In the genomic region with DNA sequence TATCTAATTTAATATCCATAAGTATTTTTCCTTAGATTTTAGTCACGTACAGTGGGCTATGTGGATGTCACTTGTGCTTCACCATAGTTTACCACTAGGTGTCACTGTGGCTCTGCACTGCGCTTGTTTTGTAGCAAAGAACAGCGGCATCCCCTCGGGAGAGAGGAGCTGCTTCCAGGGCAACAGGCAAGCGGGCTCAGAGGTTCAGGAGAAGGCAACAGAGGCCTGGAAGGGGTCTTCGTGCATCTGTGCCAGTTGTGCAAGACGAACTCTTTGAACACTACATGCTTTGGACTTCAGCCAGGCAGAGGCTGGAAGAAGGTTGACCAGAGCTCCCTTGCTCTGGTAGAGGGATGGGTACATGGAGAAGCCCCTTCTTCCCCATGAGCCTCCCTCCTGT, we compare ENCODE assay signal across 1 cellular context.
A peak's percentile ranks its signal among the peaks of the same experiment; 100 is the strongest.
TF ChIP-seq lines count a peak whose summit lies in the region.

No MANE protein-coding gene starts in this region.

TF ChIP-seq in HEK293, 187 proteins besides CTCF, POLR2A, EP300 and RAD21 (continued from another document and continues in another):
- TF ChIP-seq KLF10 (tag by site-specific recombination; IDR thresholded peaks at IDR 0.05) (no peak), ZNF354C (tag by site-specific recombination; IDR thresholded peaks at IDR 0.05; ENCODE audit: borderline replicate concordance, low read depth) (no peak), ZNF394 (tag by site-specific recombination; IDR thresholded peaks at IDR 0.05; ENCODE audit: borderline replicate concordance) (no peak), ZNF391 (tag by site-specific recombination; IDR thresholded peaks at IDR 0.05; ENCODE audit: borderline replicate concordance, low read depth) (no peak), ZNF341 (tag by site-specific recombination; IDR thresholded peaks at IDR 0.05; ENCODE audit: low read depth) (peak; percentile 30; the same call in 1 of the 2 replicates), ZNF266 (tag by site-specific recombination; IDR thresholded peaks at IDR 0.05; ENCODE audit: low read depth) (no peak), ZNF138 (tag by site-specific recombination; IDR thresholded peaks at IDR 0.05; ENCODE audit: borderline replicate concordance) (no peak), ZNF174 (tag by site-specific recombination; IDR thresholded peaks at IDR 0.05) (no peak), ZBTB8A (tag by site-specific recombination; IDR thresholded peaks at IDR 0.05) (peak; percentile 28; the same call in 1 of the 2 replicates), ZFP69B (tag by site-specific recombination; IDR thresholded peaks at IDR 0.05) (no peak), IKZF3 (tag by site-specific recombination; IDR thresholded peaks at IDR 0.05) (peak; percentile 73; the same call in 1 of the 2 replicates), ZNF596 (tag by site-specific recombination; IDR thresholded peaks at IDR 0.05) (no peak), GFI1B (tag by site-specific recombination; IDR thresholded peaks at IDR 0.05) (no peak), ZNF37A (tag by site-specific recombination; IDR thresholded peaks at IDR 0.05) (no peak), SCRT2 (tag by site-specific recombination; IDR thresholded peaks at IDR 0.05) (peak; percentile 92), GLI4 (tag by site-specific recombination; IDR thresholded peaks at IDR 0.05) (no peak), ZNF658 (tag by site-specific recombination; IDR thresholded peaks at IDR 0.05) (no peak), ZNF654 (tag by site-specific recombination; IDR thresholded peaks at IDR 0.05; ENCODE audit: low read depth) (peak; percentile 96), ZNF624 (tag by site-specific recombination; IDR thresholded peaks at IDR 0.05) (no peak), ZNF660 (tag by site-specific recombination; IDR thresholded peaks at IDR 0.05) (peak; percentile 82), YY1 (tag by site-specific recombination; IDR thresholded peaks at IDR 0.05) (no peak), REPIN1 (tag by site-specific recombination; IDR thresholded peaks at IDR 0.05; ENCODE audit: low read depth) (no peak), ZNF398 (tag by site-specific recombination; IDR thresholded peaks at IDR 0.05) (no peak), ZNF157 (tag by site-specific recombination; IDR thresholded peaks at IDR 0.05) (no peak), ZNF248 (tag by site-specific recombination; IDR thresholded peaks at IDR 0.05) (no peak), ZNF701 (tag by site-specific recombination; IDR thresholded peaks at IDR 0.05) (no peak), ZSCAN5A (tag by site-specific recombination; IDR thresholded peaks at IDR 0.05) (no peak), ZNF362 (tag by site-specific recombination; IDR thresholded peaks at IDR 0.05) (no peak), PATZ1 (tag by site-specific recombination; IDR thresholded peaks at IDR 0.05) (no peak), HOXA7 (CRISPR knock-in tag; IDR thresholded peaks at IDR 0.05; ENCODE audit: borderline replicate concordance) (no peak), ZNF777 (tag by site-specific recombination; IDR thresholded peaks at IDR 0.05; ENCODE audit: borderline replicate concordance) (no peak), ZNF140 (tag by site-specific recombination; IDR thresholded peaks at IDR 0.05) (no peak), ZNF23 (tag by site-specific recombination; IDR thresholded peaks at IDR 0.05; ENCODE audit: borderline replicate concordance) (no peak), ZNF501 (tag by site-specific recombination; IDR thresholded peaks at IDR 0.05) (no peak), ZNF292 (tag by site-specific recombination; IDR thresholded peaks at IDR 0.05; ENCODE audit: borderline replicate concordance, low read depth) (no peak), FEZF1 (tag by site-specific recombination; IDR thresholded peaks at IDR 0.05) (no peak), ZNF302 (tag by site-specific recombination; IDR thresholded peaks at IDR 0.05; ENCODE audit: low read depth) (no peak), ZNF19 (tag by site-specific recombination; IDR thresholded peaks at IDR 0.05; ENCODE audit: low read depth) (no peak), SETDB1 (IDR thresholded peaks at IDR 0.05; ENCODE audit: insufficient read length, low read length) (no peak)
- TF ChIP-seq, protein P1, sequence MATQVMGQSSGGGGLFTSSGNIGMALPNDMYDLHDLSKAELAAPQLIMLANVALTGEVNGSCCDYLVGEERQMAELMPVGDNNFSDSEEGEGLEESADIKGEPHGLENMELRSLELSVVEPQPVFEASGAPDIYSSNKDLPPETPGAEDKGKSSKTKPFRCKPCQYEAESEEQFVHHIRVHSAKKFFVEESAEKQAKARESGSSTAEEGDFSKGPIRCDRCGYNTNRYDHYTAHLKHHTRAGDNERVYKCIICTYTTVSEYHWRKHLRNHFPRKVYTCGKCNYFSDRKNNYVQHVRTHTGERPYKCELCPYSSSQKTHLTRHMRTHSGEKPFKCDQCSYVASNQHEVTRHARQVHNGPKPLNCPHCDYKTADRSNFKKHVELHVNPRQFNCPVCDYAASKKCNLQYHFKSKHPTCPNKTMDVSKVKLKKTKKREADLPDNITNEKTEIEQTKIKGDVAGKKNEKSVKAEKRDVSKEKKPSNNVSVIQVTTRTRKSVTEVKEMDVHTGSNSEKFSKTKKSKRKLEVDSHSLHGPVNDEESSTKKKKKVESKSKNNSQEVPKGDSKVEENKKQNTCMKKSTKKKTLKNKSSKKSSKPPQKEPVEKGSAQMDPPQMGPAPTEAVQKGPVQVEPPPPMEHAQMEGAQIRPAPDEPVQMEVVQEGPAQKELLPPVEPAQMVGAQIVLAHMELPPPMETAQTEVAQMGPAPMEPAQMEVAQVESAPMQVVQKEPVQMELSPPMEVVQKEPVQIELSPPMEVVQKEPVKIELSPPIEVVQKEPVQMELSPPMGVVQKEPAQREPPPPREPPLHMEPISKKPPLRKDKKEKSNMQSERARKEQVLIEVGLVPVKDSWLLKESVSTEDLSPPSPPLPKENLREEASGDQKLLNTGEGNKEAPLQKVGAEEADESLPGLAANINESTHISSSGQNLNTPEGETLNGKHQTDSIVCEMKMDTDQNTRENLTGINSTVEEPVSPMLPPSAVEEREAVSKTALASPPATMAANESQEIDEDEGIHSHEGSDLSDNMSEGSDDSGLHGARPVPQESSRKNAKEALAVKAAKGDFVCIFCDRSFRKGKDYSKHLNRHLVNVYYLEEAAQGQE (tag by site-specific recombination; IDR thresholded peaks at IDR 0.05) = no peak
- TF ChIP-seq, protein P2, sequence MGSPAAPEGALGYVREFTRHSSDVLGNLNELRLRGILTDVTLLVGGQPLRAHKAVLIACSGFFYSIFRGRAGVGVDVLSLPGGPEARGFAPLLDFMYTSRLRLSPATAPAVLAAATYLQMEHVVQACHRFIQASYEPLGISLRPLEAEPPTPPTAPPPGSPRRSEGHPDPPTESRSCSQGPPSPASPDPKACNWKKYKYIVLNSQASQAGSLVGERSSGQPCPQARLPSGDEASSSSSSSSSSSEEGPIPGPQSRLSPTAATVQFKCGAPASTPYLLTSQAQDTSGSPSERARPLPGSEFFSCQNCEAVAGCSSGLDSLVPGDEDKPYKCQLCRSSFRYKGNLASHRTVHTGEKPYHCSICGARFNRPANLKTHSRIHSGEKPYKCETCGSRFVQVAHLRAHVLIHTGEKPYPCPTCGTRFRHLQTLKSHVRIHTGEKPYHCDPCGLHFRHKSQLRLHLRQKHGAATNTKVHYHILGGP (tag by site-specific recombination; IDR thresholded peaks at IDR 0.05) = no peak
- TF ChIP-seq, protein P3, sequence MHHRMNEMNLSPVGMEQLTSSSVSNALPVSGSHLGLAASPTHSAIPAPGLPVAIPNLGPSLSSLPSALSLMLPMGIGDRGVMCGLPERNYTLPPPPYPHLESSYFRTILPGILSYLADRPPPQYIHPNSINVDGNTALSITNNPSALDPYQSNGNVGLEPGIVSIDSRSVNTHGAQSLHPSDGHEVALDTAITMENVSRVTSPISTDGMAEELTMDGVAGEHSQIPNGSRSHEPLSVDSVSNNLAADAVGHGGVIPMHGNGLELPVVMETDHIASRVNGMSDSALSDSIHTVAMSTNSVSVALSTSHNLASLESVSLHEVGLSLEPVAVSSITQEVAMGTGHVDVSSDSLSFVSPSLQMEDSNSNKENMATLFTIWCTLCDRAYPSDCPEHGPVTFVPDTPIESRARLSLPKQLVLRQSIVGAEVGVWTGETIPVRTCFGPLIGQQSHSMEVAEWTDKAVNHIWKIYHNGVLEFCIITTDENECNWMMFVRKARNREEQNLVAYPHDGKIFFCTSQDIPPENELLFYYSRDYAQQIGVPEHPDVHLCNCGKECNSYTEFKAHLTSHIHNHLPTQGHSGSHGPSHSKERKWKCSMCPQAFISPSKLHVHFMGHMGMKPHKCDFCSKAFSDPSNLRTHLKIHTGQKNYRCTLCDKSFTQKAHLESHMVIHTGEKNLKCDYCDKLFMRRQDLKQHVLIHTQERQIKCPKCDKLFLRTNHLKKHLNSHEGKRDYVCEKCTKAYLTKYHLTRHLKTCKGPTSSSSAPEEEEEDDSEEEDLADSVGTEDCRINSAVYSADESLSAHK (tag by site-specific recombination; IDR thresholded peaks at IDR 0.05) = no peak
- TF ChIP-seq, protein P4, sequence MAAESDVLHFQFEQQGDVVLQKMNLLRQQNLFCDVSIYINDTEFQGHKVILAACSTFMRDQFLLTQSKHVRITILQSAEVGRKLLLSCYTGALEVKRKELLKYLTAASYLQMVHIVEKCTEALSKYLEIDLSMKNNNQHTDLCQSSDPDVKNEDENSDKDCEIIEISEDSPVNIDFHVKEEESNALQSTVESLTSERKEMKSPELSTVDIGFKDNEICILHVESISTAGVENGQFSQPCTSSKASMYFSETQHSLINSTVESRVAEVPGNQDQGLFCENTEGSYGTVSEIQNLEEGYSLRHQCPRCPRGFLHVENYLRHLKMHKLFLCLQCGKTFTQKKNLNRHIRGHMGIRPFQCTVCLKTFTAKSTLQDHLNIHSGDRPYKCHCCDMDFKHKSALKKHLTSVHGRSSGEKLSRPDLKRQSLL (tag by site-specific recombination; IDR thresholded peaks at IDR 0.05) = no peak
- TF ChIP-seq, protein P5, sequence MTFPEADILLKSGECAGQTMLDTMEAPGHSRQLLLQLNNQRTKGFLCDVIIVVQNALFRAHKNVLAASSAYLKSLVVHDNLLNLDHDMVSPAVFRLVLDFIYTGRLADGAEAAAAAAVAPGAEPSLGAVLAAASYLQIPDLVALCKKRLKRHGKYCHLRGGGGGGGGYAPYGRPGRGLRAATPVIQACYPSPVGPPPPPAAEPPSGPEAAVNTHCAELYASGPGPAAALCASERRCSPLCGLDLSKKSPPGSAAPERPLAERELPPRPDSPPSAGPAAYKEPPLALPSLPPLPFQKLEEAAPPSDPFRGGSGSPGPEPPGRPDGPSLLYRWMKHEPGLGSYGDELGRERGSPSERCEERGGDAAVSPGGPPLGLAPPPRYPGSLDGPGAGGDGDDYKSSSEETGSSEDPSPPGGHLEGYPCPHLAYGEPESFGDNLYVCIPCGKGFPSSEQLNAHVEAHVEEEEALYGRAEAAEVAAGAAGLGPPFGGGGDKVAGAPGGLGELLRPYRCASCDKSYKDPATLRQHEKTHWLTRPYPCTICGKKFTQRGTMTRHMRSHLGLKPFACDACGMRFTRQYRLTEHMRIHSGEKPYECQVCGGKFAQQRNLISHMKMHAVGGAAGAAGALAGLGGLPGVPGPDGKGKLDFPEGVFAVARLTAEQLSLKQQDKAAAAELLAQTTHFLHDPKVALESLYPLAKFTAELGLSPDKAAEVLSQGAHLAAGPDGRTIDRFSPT (tag by site-specific recombination; IDR thresholded peaks at IDR 0.05) = no peak
